In the genomic region with DNA sequence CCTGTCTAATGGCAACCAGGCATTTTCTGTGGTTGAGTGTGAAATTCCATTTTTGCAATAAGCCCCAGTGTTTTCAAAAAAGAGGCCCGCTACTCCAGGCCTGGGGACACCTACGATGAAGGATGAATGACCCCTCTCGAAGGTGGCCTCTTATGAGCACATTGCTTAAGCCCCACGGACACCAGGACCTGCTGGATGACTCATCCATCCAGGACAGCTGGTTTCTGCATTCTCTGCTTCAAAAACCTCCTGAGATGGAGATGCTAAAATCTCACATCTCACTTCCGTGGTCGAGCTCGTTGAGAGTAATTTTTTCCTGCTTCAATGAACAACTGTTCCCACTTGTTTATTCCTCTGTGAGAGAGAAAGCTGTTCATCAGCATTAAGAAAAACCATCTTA, we compare ENCODE assay signal across 26 cellular contexts.
A peak's percentile ranks its signal among the peaks of the same experiment; 100 is the strongest.
DNase-seq lines count a peak whose midpoint lies in the region; ATAC-seq, FAIRE-seq and TF ChIP-seq lines count a peak whose summit lies in the region.
"Had no signal": no experiment of that assay in that cellular context is flagged by ENCODE, and none has a peak within 500 bp of the region (broad histone marks: within the 10 kb centered on the region; RNA-seq: fewer than 3 reads in every experiment).

No MANE protein-coding gene starts in this region.

- BruUV-seq in HepG2 (replicated peaks; lab: Mats Ljungman, UMichigan), result no TSS peak

- H3K27ac ChIP-seq in HepG2 (ENCODE audit: extremely low read length, insufficient read depth, low read length), result no peak overlapping the region
- H3K27ac ChIP-seq in right lobe of liver, result no peak overlapping the region
- peak overlapping the region; percentile 42; the same call in 1 of the 2 replicates for H3K27ac ChIP-seq in OCI-LY3 (ENCODE audit: low read length)
- H3K27ac ChIP-seq: 22Rv1, RWPE1, SK-N-MC had no signal

- H3K27me3 ChIP-seq in HepG2 (ENCODE audit: control insufficient read depth in 1 of 2, insufficient read depth in 2 of 2, low read length in 2 of 2), result no peaks in the 10 kb centered on the region
- no peaks in the 10 kb centered on the region for H3K27me3 ChIP-seq in right lobe of liver
- H3K27me3 ChIP-seq in OCI-LY3 (ENCODE audit: low read depth, low read length), result no peaks in the 10 kb centered on the region

- in situ Hi-C loops in HepG2 (cut with HindIII; ENCODE audit: extremely low pct_ligation_motif_present, low pct_unique_long_range_greater_than_20kb), result no loop called here

- TF ChIP-seq CTCF in HepG2 (CRISPR knock-in tag; IDR thresholded peaks at IDR 0.05), result no peak
- TF ChIP-seq CTCF in right lobe of liver (IDR thresholded peaks at IDR 0.05), result no peak
- no peak for TF ChIP-seq CTCF in OCI-LY3 (IDR thresholded peaks at IDR 0.05; ENCODE audit: low read depth, low read length)
- TF ChIP-seq CTCF in choroid plexus epithelial cell (conservative IDR thresholded peaks at IDR 0.05; ENCODE audit: low read depth, low read length), result no peak

- H3K4me3 ChIP-seq in HepG2 (replicated peaks in 1 of 3; ENCODE audit: insufficient read depth in 1 of 3, low read depth in 2 of 3, low read length in 3 of 3), result no peak overlapping the region
- no peak overlapping the region for H3K4me3 ChIP-seq in right lobe of liver
- peak overlapping the region; percentile 4; the same call in 1 of the 2 replicates for H3K4me3 ChIP-seq in OCI-LY3 (ENCODE audit: low read length)
- no peak overlapping the region for H3K4me3 ChIP-seq in choroid plexus epithelial cell (ENCODE audit: low read depth, low read length)
- H3K4me3 ChIP-seq: GM23338, SK-N-MC had no signal

- 10% methylated on average over 4 of the region's 7 CpGs for WGBS in HepG2 (ENCODE audit: low lambda C conversion rate)
- WGBS in right lobe of liver (ENCODE audit: insufficient coverage, low coverage, low lambda C conversion rate, missing lambda C conversion rate), result 67% methylated on average over 4 of the region's 7 CpGs

- FAIRE-seq in HepG2 (lab: Jason Lieb, UNC), result no peak
- FAIRE-seq: G401.6, GM12891, GM19239, HTR-8/SVneo had no signal

- H3K79me2 ChIP-seq in HepG2 (ENCODE audit: insufficient read depth, low read length) (no peaks in the 10 kb centered on the region), OCI-LY3 (ENCODE audit: low read length) (no peaks in the 10 kb centered on the region)

- ATAC-seq in HepG2 (no peak), right lobe of liver (no peak), GM21423 (IDR thresholded peaks at IDR 0.05; ENCODE audit: unreplicated experiment) (no peak), esophagus mucosa (no peak)
- ATAC-seq: GM23338 had no signal

- H3K4me1 ChIP-seq in HepG2 (ENCODE audit: insufficient read depth, low read length) (no peaks in the 10 kb centered on the region), right lobe of liver (no peaks in the 10 kb centered on the region), OCI-LY3 (ENCODE audit: low read length) (peaks cover 41% of the 10 kb centered on the region)

- no peak overlapping the region for H3K4me2 ChIP-seq in HepG2 (ENCODE audit: low read depth, low read length)
- peak overlapping the region; percentile 60 for H3K4me2 ChIP-seq in OCI-LY3 (ENCODE audit: low read length)
- H3K4me2 ChIP-seq: GM23338 had no signal

- H3K36me3 ChIP-seq in HepG2 (replicated peaks in 1 of 2; ENCODE audit: control insufficient read depth in 1 of 2, insufficient read depth in 2 of 2, low read length in 2 of 2) (no peaks in the 10 kb centered on the region), right lobe of liver (no peaks in the 10 kb centered on the region), OCI-LY3 (replicated peaks; ENCODE audit: low read depth, low read length) (no peaks in the 10 kb centered on the region)

- CTCF ChIA-PET in HepG2 (lab: Yijun Ruan, JAX; ENCODE audit: low intra/inter-chr PET ratio, low total read pairs), result no interaction called here

- H4K20me1 ChIP-seq in HepG2 (ENCODE audit: insufficient read depth, low read length) (no peaks in the 10 kb centered on the region), OCI-LY3 (ENCODE audit: insufficient read depth, low read length) (no peaks in the 10 kb centered on the region)

- POLR2A ChIA-PET in HepG2 (lab: Yijun Ruan, JAX), result no interaction called here

- no peak for TF ChIP-seq EP300 in HepG2 (IDR thresholded peaks at IDR 0.05; ENCODE audit: low read depth in 2 of 2, low read length in 2 of 2)
- TF ChIP-seq EP300 in HepG2 (CRISPR knock-in tag; IDR thresholded peaks at IDR 0.05; ENCODE audit: borderline replicate concordance), result no peak

- no peak overlapping the region for H2AFZ ChIP-seq in HepG2 (ENCODE audit: low read length)
- no peak overlapping the region for H2AFZ ChIP-seq in OCI-LY3 (ENCODE audit: low read depth, low read length)
- H2AFZ ChIP-seq: GM23338 had no signal

- TF ChIP-seq POLR2A in HepG2 (IDR thresholded peaks at IDR 0.05; ENCODE audit: insufficient read depth in 1 of 2, low read depth in 2 of 2, low read length in 2 of 2) (no peak), right lobe of liver (IDR thresholded peaks at IDR 0.05) (no peak)

- DNase-seq in HepG2 (ENCODE audit: low spot score), result no peak
- no peak for DNase-seq in right lobe of liver
- DNase-seq in choroid plexus epithelial cell (ENCODE audit: low read depth), result peak; percentile 37
- DNase-seq in HK-2 (ENCODE audit: unreplicated experiment), result no peak
- DNase-seq in SHP77 (lab: John Stamatoyannopoulos, UW), result no peak
- DNase-seq: CD4-positive, alpha-beta T cell; DMS53; H9; KG1; MM.1S; NCI-H2029 treated with DMSO at 0.1 percent for 48 hours; NCI-H446 treated with DMSO at 0.1 percent for 48 hours; NCI-H526; NCI-H82; SHP77 treated with DMSO at 0.1 percent for 48 hours had no signal

- no peak for TF ChIP-seq RAD21 in HepG2 (CRISPR knock-in tag; IDR thresholded peaks at IDR 0.05)

- H3K9me3 ChIP-seq in HepG2 (ENCODE audit: low read length) (no peaks in the 10 kb centered on the region), right lobe of liver (no peaks in the 10 kb centered on the region), OCI-LY3 (ENCODE audit: insufficient read depth, low read length) (no peaks in the 10 kb centered on the region)

- intact Hi-C loops in HepG2 (cut with micrococcal nuclease; ENCODE audit: unreplicated experiment), result no loop called here
- intact Hi-C loops in right lobe of liver (cut with DNase I), result no loop called here

- H3K9ac ChIP-seq in HepG2 (ENCODE audit: insufficient read depth, low read depth, low read length), result no peak overlapping the region
- H3K9ac ChIP-seq in OCI-LY3 (ENCODE audit: low read length), result no peak overlapping the region

TF ChIP-seq in HepG2, 621 proteins besides CTCF, POLR2A, EP300 and RAD21:
- peak; percentile 30; the same call in 1 of the 2 replicates for TF ChIP-seq FOSL2 (CRISPR knock-in tag; IDR thresholded peaks at IDR 0.05)
- no peak for TF ChIP-seq ZNF354B (CRISPR knock-in tag; IDR thresholded peaks at IDR 0.05)
